ENCODE assay signal across 29 cellular contexts in the genomic region with DNA sequence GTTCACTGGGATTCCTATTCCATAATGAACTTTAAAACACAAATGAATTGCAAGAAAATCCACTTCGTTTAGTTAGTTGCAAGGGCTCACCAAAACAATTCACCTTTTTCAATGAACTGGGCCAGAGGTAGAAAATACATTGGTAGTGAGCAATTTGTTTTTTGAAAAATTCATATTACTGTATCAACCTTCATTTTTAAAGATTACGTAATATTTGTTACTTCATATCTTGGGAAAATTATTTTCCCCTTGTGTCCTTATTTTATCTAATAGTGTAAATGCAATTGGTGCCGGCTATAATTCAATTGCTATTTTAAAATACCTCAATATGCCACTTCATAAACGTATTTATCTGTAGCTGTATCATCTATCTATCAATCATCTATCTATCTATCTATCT. TPM values are rescaled to one million over a fixed set of nuclear protein-coding genes. Genes with fewer than 3 reads are reported as not detected.
DNase-seq lines count a peak whose midpoint lies in the region; ATAC-seq, FAIRE-seq and TF ChIP-seq lines count a peak whose summit lies in the region.
"Had no signal": no experiment of that assay in that cellular context is flagged by ENCODE, and none has a peak within 500 bp of the region (broad histone marks: within the 10 kb centered on the region; RNA-seq: fewer than 3 reads in every experiment).

No MANE protein-coding gene starts in this region.

- H3K9me1 ChIP-seq in IMR-90 (ENCODE audit: insufficient read depth, low read length): no peaks in the 10 kb centered on the region

- no peak overlapping the region for H4K91ac ChIP-seq in IMR-90 (ENCODE audit: insufficient read depth, low read depth, low read length)

- H3K9ac ChIP-seq in IMR-90 (ENCODE audit: low read depth, low read length) (no peak overlapping the region), KMS-11 (no peak overlapping the region), astrocyte (ENCODE audit: low read length) (no peak overlapping the region)
- H3K9ac ChIP-seq: BLaER1 had no signal

- CTCF ChIA-PET in IMR-90 (lab: Yijun Ruan, JAX): no interaction called here

- H3K27me3 Mint-ChIP-seq in astrocyte (ENCODE audit: low read depth, unreplicated experiment): no peaks in the 10 kb centered on the region
- H3K27me3 Mint-ChIP-seq: CD4-positive, CD25-positive, alpha-beta regulatory T cell had no signal

- H2BK20ac ChIP-seq in IMR-90 (ENCODE audit: low read depth, low read length): no peak overlapping the region

- H3K36me3 Mint-ChIP-seq in astrocyte (ENCODE audit: low read depth, unreplicated experiment): no peaks in the 10 kb centered on the region
- H3K36me3 Mint-ChIP-seq: CD14-positive monocyte; CD4-positive, alpha-beta memory T cell; CD4-positive, CD25-positive, alpha-beta regulatory T cell; CD8-positive, alpha-beta memory T cell had no signal

- no peak overlapping the region for H3K56ac ChIP-seq in IMR-90 (ENCODE audit: extremely low read depth, insufficient read depth, low read length)

- H4K5ac ChIP-seq in IMR-90 (ENCODE audit: low read depth, low read length): no peak overlapping the region

- H3K79me2 ChIP-seq in KMS-11 (ENCODE audit: insufficient read depth, low read depth) (no peaks in the 10 kb centered on the region), astrocyte (ENCODE audit: insufficient read depth, low read length) (no peaks in the 10 kb centered on the region)

- no peak overlapping the region for H3K23ac ChIP-seq in IMR-90 (ENCODE audit: low read depth, low read length)

- TF ChIP-seq CTCF in IMR-90 (conservative IDR thresholded peaks at IDR 0.05; ENCODE audit: low read depth, low read length) (no peak), KMS-11 (conservative IDR thresholded peaks at IDR 0.05; ENCODE audit: low read depth, low read length) (no peak), astrocyte (IDR thresholded peaks at IDR 0.05; ENCODE audit: insufficient read depth, low read depth, low read length) (no peak), dorsolateral prefrontal cortex (IDR thresholded peaks at IDR 0.05 in 54 of 56, conservative IDR thresholded peaks at IDR 0.05 in 2 of 56; ENCODE audit: low read depth in 1 of 56, partially characterized antibody in 56 of 56) (no peak), right atrium auricular region (IDR thresholded peaks at IDR 0.05) (no peak)

- H2AFZ ChIP-seq in IMR-90 (replicated peaks; ENCODE audit: low read length, poor library complexity) (no peak overlapping the region), KMS-11 (ENCODE audit: low read depth) (no peak overlapping the region), astrocyte (ENCODE audit: low read depth, low read length) (no peak overlapping the region)

- H3K79me1 ChIP-seq in IMR-90 (ENCODE audit: low read depth in 1 of 2, low read length in 2 of 2): no peaks in the 10 kb centered on the region

- no peak overlapping the region for H2AK5ac ChIP-seq in IMR-90 (ENCODE audit: low read depth, low read length)

- WGBS in IMR-90 (ENCODE audit: extremely low coverage in 2 of 2, insufficient read length in 1 of 2), 2 experiments: 17% methylated on average over 1 of the region's 4 CpGs; no CpG with 5 or more reads in 1 of the 2 experiments

- no peak overlapping the region for H3K4ac ChIP-seq in IMR-90 (ENCODE audit: low read depth, low read length)

- H3K27me3 ChIP-seq in IMR-90 (ENCODE audit: control insufficient read depth, insufficient read depth, low read length) (no peaks in the 10 kb centered on the region), KMS-11 (ENCODE audit: insufficient read depth, low read depth) (no peaks in the 10 kb centered on the region), astrocyte (ENCODE audit: insufficient read depth, low read length) (no peaks in the 10 kb centered on the region), dorsolateral prefrontal cortex (no peaks in the 10 kb centered on the region), right atrium auricular region (no peaks in the 10 kb centered on the region)
- H3K27me3 ChIP-seq: BE2C, BLaER1 had no signal

- H3K18ac ChIP-seq in IMR-90 (ENCODE audit: low read depth, low read length): no peak overlapping the region

- no TSS peak for BruUV-seq in IMR-90 (replicated peaks; lab: Mats Ljungman, UMichigan)

- H2BK120ac ChIP-seq in IMR-90 (ENCODE audit: low read depth, low read length): no peak overlapping the region

- H2AK9ac ChIP-seq in IMR-90 (replicated peaks; ENCODE audit: low read depth, low read length, poor library complexity): no peak overlapping the region

- H2BK15ac ChIP-seq in IMR-90 (ENCODE audit: low read depth, low read length): no peak overlapping the region

- H3K27ac Mint-ChIP-seq in astrocyte (ENCODE audit: unreplicated experiment): no peak overlapping the region
- H3K27ac Mint-ChIP-seq: CD14-positive monocyte; CD4-positive, alpha-beta memory T cell; CD4-positive, CD25-positive, alpha-beta regulatory T cell; CD8-positive, alpha-beta memory T cell had no signal

- H3K4me1 ChIP-seq in IMR-90 (ENCODE audit: control insufficient read depth, insufficient read depth, low read length) (no peaks in the 10 kb centered on the region), KMS-11 (ENCODE audit: low read depth, poor library complexity, severe bottlenecking) (peaks cover 65% of the 10 kb centered on the region), astrocyte (ENCODE audit: insufficient read depth, low read length) (peaks cover 13% of the 10 kb centered on the region), right atrium auricular region (no peaks in the 10 kb centered on the region)
- H3K4me1 ChIP-seq: BE2C, BLaER1 had no signal

- H3K4me2 ChIP-seq in IMR-90 (ENCODE audit: low read depth, low read length) (no peak overlapping the region), KMS-11 (peak overlapping the region; percentile 24; the same call in 1 of the 2 replicates), astrocyte (ENCODE audit: low read length) (no peak overlapping the region)
- H3K4me2 ChIP-seq: BLaER1 had no signal

- dilution Hi-C loops in IMR-90 (cut with HindIII; ENCODE audit: low sequenced_read_pairs, unreplicated experiment): no loop called here

- FAIRE-seq in astrocyte (lab: Jason Lieb, UNC): peak; percentile 59
- FAIRE-seq: A204.1, GM12878, GM12892, GM18507 had no signal

- H3K36me3 ChIP-seq in IMR-90 (ENCODE audit: control insufficient read depth, insufficient read depth, low read length) (no peaks in the 10 kb centered on the region), KMS-11 (ENCODE audit: insufficient read depth) (no peaks in the 10 kb centered on the region), astrocyte (ENCODE audit: insufficient read depth, low read length) (no peaks in the 10 kb centered on the region), right atrium auricular region (no peaks in the 10 kb centered on the region)
- H3K36me3 ChIP-seq: BE2C, BLaER1 had no signal

- H3K4me1 Mint-ChIP-seq in astrocyte (ENCODE audit: low read depth, unreplicated experiment): peaks cover 20% of the 10 kb centered on the region
- H3K4me1 Mint-ChIP-seq: CD14-positive monocyte had no signal

- H2BK5ac ChIP-seq in IMR-90 (ENCODE audit: low read depth, low read length, poor library complexity, severe bottlenecking): no peak overlapping the region

- in situ Hi-C loops in IMR-90 (cut with MboI; ENCODE audit: low sequenced_read_pairs): no loop called here

- intact Hi-C loops in IMR-90 (cut with micrococcal nuclease): no loop called here
- intact Hi-C loops in dorsolateral prefrontal cortex (cut with DNase I): loop anchor here in 1 of 2 donors (5.0 kb wide), 1 partner anchor 43 kb away; a partner anchor contains a TSS

- TF ChIP-seq RAD21 in IMR-90 (IDR thresholded peaks at IDR 0.05; ENCODE audit: low read length): no peak

- no peaks in the 10 kb centered on the region for H4K20me1 ChIP-seq in IMR-90 (ENCODE audit: insufficient read depth, low read length)
- no peaks in the 10 kb centered on the region for H4K20me1 ChIP-seq in KMS-11 (ENCODE audit: insufficient read depth)
- no peaks in the 10 kb centered on the region for H4K20me1 ChIP-seq in astrocyte (ENCODE audit: insufficient read depth, low read length)
- H4K20me1 ChIP-seq: BLaER1 had no signal

- H3K4me3 Mint-ChIP-seq in astrocyte (ENCODE audit: unreplicated experiment): no peak overlapping the region
- H3K4me3 Mint-ChIP-seq: CD14-positive monocyte; CD4-positive, alpha-beta memory T cell; CD4-positive, CD25-positive, alpha-beta regulatory T cell; CD8-positive, alpha-beta memory T cell had no signal

- H3K9me3 Mint-ChIP-seq in astrocyte (ENCODE audit: unreplicated experiment): no peaks in the 10 kb centered on the region
- H3K9me3 Mint-ChIP-seq: CD14-positive monocyte; CD4-positive, alpha-beta memory T cell; CD4-positive, CD25-positive, alpha-beta regulatory T cell; CD8-positive, alpha-beta memory T cell had no signal

- no peak overlapping the region for H3K4me3 ChIP-seq in IMR-90 (ENCODE audit: insufficient read depth, low read depth, low read length)
- H3K4me3 ChIP-seq in KMS-11 (IDR thresholded peaks at IDR 0.05; ENCODE audit: insufficient read depth, low read depth, low read length): no peak overlapping the region
- H3K4me3 ChIP-seq in astrocyte (ENCODE audit: insufficient read depth, low read depth, low read length): no peak overlapping the region
- H3K4me3 ChIP-seq in dorsolateral prefrontal cortex: peak overlapping the region in 1 of 59 donors; percentile 1
- H3K4me3 ChIP-seq in right atrium auricular region: no peak overlapping the region
- H3K4me3 ChIP-seq: BLaER1, GM12878 had no signal

- POLR2A ChIA-PET in IMR-90 (lab: Charles Lee; ENCODE audit: unreplicated experiment): no interaction called here

- DNase-seq in IMR-90: no peak
- DNase-seq in astrocyte (ENCODE audit: low read depth): no peak
- no peak for DNase-seq in dorsolateral prefrontal cortex
- no peak for DNase-seq in right atrium auricular region (ENCODE audit: low spot score)
- no peak for DNase-seq in germinal center (ENCODE audit: low spot score)
- DNase-seq: 8988T; ACHN; BE2C; C1 segment of cervical spinal cord; CD4-positive, alpha-beta memory T cell; CD4-positive, CD25-positive, alpha-beta regulatory T cell; CD8-positive, alpha-beta memory T cell; COR-L47; DMS 273 treated with DMSO at 0.1 percent for 48 hours; DMS153; DMS53; DMS79; DND-41; EL; GDM1 had no signal

- H3K14ac ChIP-seq in IMR-90 (replicated peaks; ENCODE audit: low read depth, low read length): no peak overlapping the region

- H4K8ac ChIP-seq in IMR-90 (ENCODE audit: low read depth in 2 of 2, low read length in 2 of 2): no peak overlapping the region

- H3K27ac ChIP-seq in IMR-90 (ENCODE audit: insufficient read depth, low read length) (no peak overlapping the region), KMS-11 (peak overlapping the region; percentile 9; the same call in 1 of the 2 replicates), astrocyte (ENCODE audit: low read depth, low read length) (no peak overlapping the region), dorsolateral prefrontal cortex (peak overlapping the region in 44 of 59 donors; percentile 1 to 81 (median 57)), right atrium auricular region (no peak overlapping the region)
- H3K27ac ChIP-seq: BLaER1 had no signal

- no peak for TF ChIP-seq POLR2A in IMR-90 (IDR thresholded peaks at IDR 0.05; ENCODE audit: low read depth, low read length)

- H3K9me3 ChIP-seq in IMR-90 (ENCODE audit: control insufficient read depth, insufficient read depth, low read length) (no peaks in the 10 kb centered on the region), astrocyte (ENCODE audit: insufficient read depth, low read depth, low read length) (no peaks in the 10 kb centered on the region), right atrium auricular region (no peaks in the 10 kb centered on the region)
- H3K9me3 ChIP-seq: BE2C, BLaER1 had no signal

- ATAC-seq in IMR-90 (ENCODE audit: low read depth): no peak
- no peak for ATAC-seq in HG03159 (IDR thresholded peaks at IDR 0.05; ENCODE audit: unreplicated experiment)
- no peak for ATAC-seq in HG03108 (IDR thresholded peaks at IDR 0.05; ENCODE audit: unreplicated experiment)
- ATAC-seq: GM12878 had no signal

RNA-seq across cellular contexts. Expression of a gene that starts 41.5 kb away (rescaled TPM):
- total RNA-seq in IMR-90 (2012; rRNA removed) (0.28 and 0.36 TPM in 2 replicates), astrocyte (30.2 and 30.8 TPM in 2 replicates), dorsolateral prefrontal cortex (100 to 1,000 TPM in 13 of 120 experiments, 10 to 100 TPM in 107; 42.2 to 154 (median 73.9) TPM), right atrium auricular region (1 to 10 TPM; 7.7 to 8.1 TPM)
- polyA plus RNA-seq in IMR-90 (2012; rRNA removed): 0.06 and 0.22 TPM in 2 replicates
- 0.01 and 0.02 TPM in 2 replicates for polyA plus RNA-seq in IMR-90 (2012; cell fraction: cytosol; rRNA removed)
- 0.05 and 0.08 TPM in 2 replicates for polyA plus RNA-seq in IMR-90 (2012; cell fraction: nucleus; rRNA removed; ENCODE audit: low replicate concordance)

Comparison
In these comparisons a context has a peak if more than half of its experiments do, and no peak if none do; other contexts are left out.
1. H3K27ac ChIP-seq: peak in KMS-11 (single experiment) and dorsolateral prefrontal cortex (44 of 59); none in IMR-90 (single experiment), astrocyte (single experiment) and right atrium auricular region (0 of 2).